Comparison of ENCODE assay signal across 20 cellular contexts in genomic region chr9:9389904-9390303, GRCh38.
A peak's percentile ranks its signal among the peaks of the same experiment; 100 is the strongest.
DNase-seq lines count a peak whose midpoint lies in the region; ATAC-seq and TF ChIP-seq lines count a peak whose summit lies in the region.
"Had no signal": no experiment of that assay in that cellular context is flagged by ENCODE, and none has a peak within 500 bp of the region (broad histone marks: within the 10 kb centered on the region; RNA-seq: fewer than 3 reads in every experiment).

No MANE protein-coding gene starts in this region.

- H3K14ac ChIP-seq in H9 (ENCODE audit: insufficient read depth, low read length) = no peak overlapping the region

- no peak overlapping the region for H3K9ac ChIP-seq in H9 (ENCODE audit: extremely low read depth, insufficient read length, low read length)
- H3K9ac ChIP-seq: BLaER1 treated with 17β-estradiol and CSF1 and Interleukin-3, amounts not matched to agents 10 nM and 100 nM; GM23248 had no signal

- no peak overlapping the region for H3K27ac Mint-ChIP-seq in H9
- H3K27ac Mint-ChIP-seq in naive thymus-derived CD4-positive, alpha-beta T cell = no peak overlapping the region
- H3K27ac Mint-ChIP-seq: CD14-positive monocyte; CD4-positive, alpha-beta T cell; CD8-positive, alpha-beta memory T cell had no signal

- H3K56ac ChIP-seq in H9 (ENCODE audit: insufficient read length, low read depth, low read length) = no peak overlapping the region

- H2AFZ ChIP-seq in H9 (ENCODE audit: low read length) (no peak overlapping the region), hepatocyte (no peak overlapping the region)
- H2AFZ ChIP-seq: GM23248 had no signal

- no peak overlapping the region for H2AK5ac ChIP-seq in H9 (ENCODE audit: insufficient read length, low read length)

- H2BK20ac ChIP-seq in H9 (ENCODE audit: low read depth, low read length, poor library complexity, severe bottlenecking) = no peak overlapping the region

- no peak overlapping the region for H3K4me3 ChIP-seq in hepatocyte
- no peak overlapping the region for H3K4me3 ChIP-seq in naive thymus-derived CD4-positive, alpha-beta T cell (ENCODE audit: low read length)
- H3K4me3 ChIP-seq: A549; BLaER1 treated with 17β-estradiol and CSF1 and Interleukin-3, amounts not matched to agents 10 nM and 100 nM; GM23248 had no signal

- H3K4me3 Mint-ChIP-seq in H9 = no peak overlapping the region
- H3K4me3 Mint-ChIP-seq in naive thymus-derived CD4-positive, alpha-beta T cell = no peak overlapping the region
- H3K4me3 Mint-ChIP-seq: CD14-positive monocyte; CD4-positive, alpha-beta T cell; CD8-positive, alpha-beta memory T cell had no signal

- no peaks in the 10 kb centered on the region for H3K27me3 Mint-ChIP-seq in H9 (ENCODE audit: low read depth)
- H3K27me3 Mint-ChIP-seq in naive thymus-derived CD4-positive, alpha-beta T cell = no peaks in the 10 kb centered on the region
- H3K27me3 Mint-ChIP-seq: CD4-positive, alpha-beta T cell had no signal

- no peaks in the 10 kb centered on the region for H4K20me1 ChIP-seq in H9 (ENCODE audit: control insufficient read depth, insufficient read depth, insufficient read length)
- H4K20me1 ChIP-seq in hepatocyte (ENCODE audit: insufficient read depth, poor library complexity, severe bottlenecking) = no peaks in the 10 kb centered on the region
- H4K20me1 ChIP-seq: BLaER1 treated with 17β-estradiol and CSF1 and Interleukin-3, amounts not matched to agents 10 nM and 100 nM had no signal

- H3K4me1 ChIP-seq in H9 (ENCODE audit: insufficient read depth, low read length) = no peaks in the 10 kb centered on the region
- H3K4me1 ChIP-seq in hepatocyte (ENCODE audit: insufficient read depth) = no peaks in the 10 kb centered on the region
- no peaks in the 10 kb centered on the region for H3K4me1 ChIP-seq in naive thymus-derived CD4-positive, alpha-beta T cell (ENCODE audit: control insufficient read depth in 2 of 2, insufficient read depth in 2 of 2, low read length in 2 of 2)
- H3K4me1 ChIP-seq: A549, BE2C had no signal

- no peak overlapping the region for H2BK120ac ChIP-seq in H9 (ENCODE audit: low read depth, low read length, poor library complexity, severe bottlenecking)

- H3K23ac ChIP-seq in H9 (ENCODE audit: insufficient read length, low read depth, low read length) = no peak overlapping the region

- no peaks in the 10 kb centered on the region for H3K79me1 ChIP-seq in H9 (ENCODE audit: insufficient read depth, low read depth, low read length, poor library complexity, severe bottlenecking)

- H3K36me3 ChIP-seq in hepatocyte (replicated peaks; ENCODE audit: insufficient read depth, low read depth) = no peaks in the 10 kb centered on the region
- no peaks in the 10 kb centered on the region for H3K36me3 ChIP-seq in naive thymus-derived CD4-positive, alpha-beta T cell (ENCODE audit: control insufficient read depth in 2 of 3, insufficient read depth in 3 of 3, low read length in 3 of 3)
- H3K36me3 ChIP-seq: BE2C; BLaER1 treated with 17β-estradiol and CSF1 and Interleukin-3, amounts not matched to agents 10 nM and 100 nM had no signal

- H3K18ac ChIP-seq in H9 (ENCODE audit: insufficient read length, low read depth, low read length) = no peak overlapping the region

- no peak for ATAC-seq in naive thymus-derived CD4-positive, alpha-beta T cell
- ATAC-seq: A549 had no signal

- H3K27me3 ChIP-seq in H9 (ENCODE audit: insufficient read depth, low read length) (no peaks in the 10 kb centered on the region), hepatocyte (no peaks in the 10 kb centered on the region)
- H3K27me3 ChIP-seq in naive thymus-derived CD4-positive, alpha-beta T cell (ENCODE audit: control insufficient read depth in 2 of 2, insufficient read depth in 2 of 2, low read length in 2 of 2) = no peaks in the 10 kb centered on the region
- H3K27me3 ChIP-seq: BE2C; BLaER1 treated with 17β-estradiol and CSF1 and Interleukin-3, amounts not matched to agents 10 nM and 100 nM had no signal

- H4K5ac ChIP-seq in H9 (ENCODE audit: insufficient read length, low read depth, low read length) = no peak overlapping the region

- no peak overlapping the region for H2BK12ac ChIP-seq in H9 (ENCODE audit: insufficient read length, low read depth, low read length)

- H3K36me3 Mint-ChIP-seq in H9 (ENCODE audit: insufficient read depth in 1 of 3, low read depth in 3 of 3) = no peaks in the 10 kb centered on the region
- H3K36me3 Mint-ChIP-seq in naive thymus-derived CD4-positive, alpha-beta T cell = no peaks in the 10 kb centered on the region
- H3K36me3 Mint-ChIP-seq: CD14-positive monocyte; CD8-positive, alpha-beta memory T cell had no signal

- peak; percentile 26 for DNase-seq in H9
- DNase-seq in hepatocyte (ENCODE audit: low spot score) = peak; percentile 31
- DNase-seq in mucosa of gallbladder (ENCODE audit: low spot score) = peak; percentile 63
- DNase-seq in stimulated activated CD4-positive, alpha-beta T cell treated with anti-CD3 and anti-CD28 coated beads, Interleukin-4, amount 100 ng/mL, for 4 hours = no peak
- DNase-seq in naive thymus-derived CD4-positive, alpha-beta T cell = no peak
- DNase-seq in DMS 273 treated with DMSO at 0.1 percent for 48 hours (lab: John Stamatoyannopoulos, UW) = no peak
- DNase-seq: 8988T; ACHN; AML-193; BE2C; CD4-positive, alpha-beta T cell; CD8-positive, alpha-beta memory T cell; DMS53; DMS79 treated with DMSO at 0.1 percent for 48 hours; GF-D8; GM23248; HCEC 1CT had no signal

- no peak overlapping the region for H2BK15ac ChIP-seq in H9 (ENCODE audit: low read depth, low read length)

- H3K9me2 ChIP-seq in hepatocyte (replicated peaks; ENCODE audit: insufficient read depth) = no peaks in the 10 kb centered on the region

- no peak overlapping the region for H4K8ac ChIP-seq in H9 (replicated peaks; ENCODE audit: insufficient read length, low read depth, low read length)

- no peak overlapping the region for H4K91ac ChIP-seq in H9 (ENCODE audit: insufficient read length, low read depth, low read length)

- POLR2A ChIA-PET in naive thymus-derived CD4-positive, alpha-beta T cell (lab: Charles Lee) = no interaction called here

- TF ChIP-seq CTCF in H9 (conservative IDR thresholded peaks at IDR 0.05) (no peak), hepatocyte (IDR thresholded peaks at IDR 0.05; ENCODE audit: poor library complexity) (no peak)

- H3T11ph ChIP-seq in H9 (ENCODE audit: low read length) = no peak overlapping the region

- no peaks in the 10 kb centered on the region for H3K23me2 ChIP-seq in H9 (ENCODE audit: insufficient read length, low read depth, low read length, poor library complexity, severe bottlenecking)

- intact Hi-C loops in naive thymus-derived CD4-positive, alpha-beta T cell (cut with micrococcal nuclease) = no loop called here

- CTCF ChIA-PET in naive thymus-derived CD4-positive, alpha-beta T cell (lab: Charles Lee) = no interaction called here

- no peak overlapping the region for H3K4ac ChIP-seq in H9 (ENCODE audit: low read depth, low read length)

- peaks cover 9 to 12% of the 10 kb centered on the region in 2 experiments for H3K4me1 Mint-ChIP-seq in H9
- H3K4me1 Mint-ChIP-seq in naive thymus-derived CD4-positive, alpha-beta T cell = no peaks in the 10 kb centered on the region
- H3K4me1 Mint-ChIP-seq: CD14-positive monocyte; CD8-positive, alpha-beta memory T cell had no signal

- H3K4me2 ChIP-seq in H9 (ENCODE audit: insufficient read depth, insufficient read length, low read length) (no peak overlapping the region), hepatocyte (no peak overlapping the region)
- H3K4me2 ChIP-seq: A549; BLaER1 treated with 17β-estradiol and CSF1 and Interleukin-3, amounts not matched to agents 10 nM and 100 nM had no signal

- H3K9me3 Mint-ChIP-seq in H9 = no peaks in the 10 kb centered on the region
- peaks cover 0 to 8% (median under 1%) of the 10 kb centered on the region in 11 donors for H3K9me3 Mint-ChIP-seq in naive thymus-derived CD4-positive, alpha-beta T cell
- H3K9me3 Mint-ChIP-seq: CD4-positive, alpha-beta T cell had no signal

- H3K9me3 ChIP-seq in H9 (ENCODE audit: control insufficient read depth, low read depth, low read length) (no peaks in the 10 kb centered on the region), hepatocyte (ENCODE audit: low read depth) (no peaks in the 10 kb centered on the region)
- no peaks in the 10 kb centered on the region for H3K9me3 ChIP-seq in naive thymus-derived CD4-positive, alpha-beta T cell (ENCODE audit: control insufficient read depth in 2 of 3, low read length in 3 of 3)
- H3K9me3 ChIP-seq: A549; BE2C; BLaER1 treated with 17β-estradiol and CSF1 and Interleukin-3, amounts not matched to agents 10 nM and 100 nM had no signal

- WGBS in H9 (ENCODE audit: extremely low coverage, insufficient read length, low lambda C conversion rate) = no CpG with 5 or more reads among the region's 3 CpGs
- WGBS in hepatocyte (ENCODE audit: low lambda C conversion rate, missing lambda C conversion rate) = 68% methylated on average over 3 of the region's 3 CpGs

- H3K27ac ChIP-seq in H9 (ENCODE audit: insufficient read length, low read depth, low read length) = no peak overlapping the region
- H3K27ac ChIP-seq in hepatocyte = peak overlapping the region; percentile 39
- no peak overlapping the region for H3K27ac ChIP-seq in naive thymus-derived CD4-positive, alpha-beta T cell (ENCODE audit: low read depth, low read length)
- H3K27ac ChIP-seq: A549; BLaER1 treated with 17β-estradiol and CSF1 and Interleukin-3, amounts not matched to agents 10 nM and 100 nM; GM23248 had no signal

- no peak overlapping the region for H2BK5ac ChIP-seq in H9 (ENCODE audit: insufficient read length, low read length)

- H3K79me2 ChIP-seq in H9 (ENCODE audit: insufficient read depth, low read length) = no peaks in the 10 kb centered on the region
- H3K79me2 ChIP-seq in hepatocyte = no peaks in the 10 kb centered on the region

Comparison
In these comparisons a context has a peak if more than half of its experiments do, and no peak if none do; other contexts are left out.
1. DNase-seq: peak in H9 (single experiment), hepatocyte (single experiment) and mucosa of gallbladder (single experiment); none in stimulated activated CD4-positive, alpha-beta T cell treated with anti-CD3 and anti-CD28 coated beads, Interleukin-4, amount 100 ng/mL, for 4 hours (0 of 2), naive thymus-derived CD4-positive, alpha-beta T cell (0 of 9) and DMS 273 treated with DMSO at 0.1 percent for 48 hours (single experiment).